In the genomic region with DNA sequence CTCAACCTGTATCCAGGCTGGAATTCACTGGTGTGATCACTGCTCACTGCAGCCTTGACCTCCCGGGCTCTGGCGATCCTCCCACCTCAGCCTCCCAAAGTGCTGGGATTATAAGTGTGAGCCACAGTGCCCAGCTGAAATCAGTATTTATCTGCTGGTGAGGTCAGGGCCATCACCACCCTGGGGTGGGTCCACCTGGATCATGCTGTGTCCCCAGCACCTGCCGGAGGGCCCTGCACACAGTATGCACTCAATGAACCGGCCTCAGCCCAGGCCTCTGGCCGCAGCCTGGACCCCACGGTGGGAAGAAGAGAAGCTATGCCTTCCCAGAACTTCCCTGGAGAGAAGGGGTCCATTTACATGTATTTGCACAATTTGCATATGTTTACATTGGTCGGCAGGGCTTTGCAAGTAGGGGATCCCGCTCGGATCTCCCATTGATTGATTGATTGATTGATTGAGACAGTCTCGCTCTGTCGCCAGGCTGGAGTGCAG, we compare ENCODE assay signal across 3 cellular contexts.
TF ChIP-seq lines count a peak whose summit lies in the region.

No MANE protein-coding gene starts in this region.

TF ChIP-seq in GM23338, 12 proteins besides CTCF, POLR2A, EP300 and RAD21:
- no peak for TF ChIP-seq NANOG (IDR thresholded peaks at IDR 0.05; ENCODE audit: borderline replicate concordance)
- TF ChIP-seq, protein P1, sequence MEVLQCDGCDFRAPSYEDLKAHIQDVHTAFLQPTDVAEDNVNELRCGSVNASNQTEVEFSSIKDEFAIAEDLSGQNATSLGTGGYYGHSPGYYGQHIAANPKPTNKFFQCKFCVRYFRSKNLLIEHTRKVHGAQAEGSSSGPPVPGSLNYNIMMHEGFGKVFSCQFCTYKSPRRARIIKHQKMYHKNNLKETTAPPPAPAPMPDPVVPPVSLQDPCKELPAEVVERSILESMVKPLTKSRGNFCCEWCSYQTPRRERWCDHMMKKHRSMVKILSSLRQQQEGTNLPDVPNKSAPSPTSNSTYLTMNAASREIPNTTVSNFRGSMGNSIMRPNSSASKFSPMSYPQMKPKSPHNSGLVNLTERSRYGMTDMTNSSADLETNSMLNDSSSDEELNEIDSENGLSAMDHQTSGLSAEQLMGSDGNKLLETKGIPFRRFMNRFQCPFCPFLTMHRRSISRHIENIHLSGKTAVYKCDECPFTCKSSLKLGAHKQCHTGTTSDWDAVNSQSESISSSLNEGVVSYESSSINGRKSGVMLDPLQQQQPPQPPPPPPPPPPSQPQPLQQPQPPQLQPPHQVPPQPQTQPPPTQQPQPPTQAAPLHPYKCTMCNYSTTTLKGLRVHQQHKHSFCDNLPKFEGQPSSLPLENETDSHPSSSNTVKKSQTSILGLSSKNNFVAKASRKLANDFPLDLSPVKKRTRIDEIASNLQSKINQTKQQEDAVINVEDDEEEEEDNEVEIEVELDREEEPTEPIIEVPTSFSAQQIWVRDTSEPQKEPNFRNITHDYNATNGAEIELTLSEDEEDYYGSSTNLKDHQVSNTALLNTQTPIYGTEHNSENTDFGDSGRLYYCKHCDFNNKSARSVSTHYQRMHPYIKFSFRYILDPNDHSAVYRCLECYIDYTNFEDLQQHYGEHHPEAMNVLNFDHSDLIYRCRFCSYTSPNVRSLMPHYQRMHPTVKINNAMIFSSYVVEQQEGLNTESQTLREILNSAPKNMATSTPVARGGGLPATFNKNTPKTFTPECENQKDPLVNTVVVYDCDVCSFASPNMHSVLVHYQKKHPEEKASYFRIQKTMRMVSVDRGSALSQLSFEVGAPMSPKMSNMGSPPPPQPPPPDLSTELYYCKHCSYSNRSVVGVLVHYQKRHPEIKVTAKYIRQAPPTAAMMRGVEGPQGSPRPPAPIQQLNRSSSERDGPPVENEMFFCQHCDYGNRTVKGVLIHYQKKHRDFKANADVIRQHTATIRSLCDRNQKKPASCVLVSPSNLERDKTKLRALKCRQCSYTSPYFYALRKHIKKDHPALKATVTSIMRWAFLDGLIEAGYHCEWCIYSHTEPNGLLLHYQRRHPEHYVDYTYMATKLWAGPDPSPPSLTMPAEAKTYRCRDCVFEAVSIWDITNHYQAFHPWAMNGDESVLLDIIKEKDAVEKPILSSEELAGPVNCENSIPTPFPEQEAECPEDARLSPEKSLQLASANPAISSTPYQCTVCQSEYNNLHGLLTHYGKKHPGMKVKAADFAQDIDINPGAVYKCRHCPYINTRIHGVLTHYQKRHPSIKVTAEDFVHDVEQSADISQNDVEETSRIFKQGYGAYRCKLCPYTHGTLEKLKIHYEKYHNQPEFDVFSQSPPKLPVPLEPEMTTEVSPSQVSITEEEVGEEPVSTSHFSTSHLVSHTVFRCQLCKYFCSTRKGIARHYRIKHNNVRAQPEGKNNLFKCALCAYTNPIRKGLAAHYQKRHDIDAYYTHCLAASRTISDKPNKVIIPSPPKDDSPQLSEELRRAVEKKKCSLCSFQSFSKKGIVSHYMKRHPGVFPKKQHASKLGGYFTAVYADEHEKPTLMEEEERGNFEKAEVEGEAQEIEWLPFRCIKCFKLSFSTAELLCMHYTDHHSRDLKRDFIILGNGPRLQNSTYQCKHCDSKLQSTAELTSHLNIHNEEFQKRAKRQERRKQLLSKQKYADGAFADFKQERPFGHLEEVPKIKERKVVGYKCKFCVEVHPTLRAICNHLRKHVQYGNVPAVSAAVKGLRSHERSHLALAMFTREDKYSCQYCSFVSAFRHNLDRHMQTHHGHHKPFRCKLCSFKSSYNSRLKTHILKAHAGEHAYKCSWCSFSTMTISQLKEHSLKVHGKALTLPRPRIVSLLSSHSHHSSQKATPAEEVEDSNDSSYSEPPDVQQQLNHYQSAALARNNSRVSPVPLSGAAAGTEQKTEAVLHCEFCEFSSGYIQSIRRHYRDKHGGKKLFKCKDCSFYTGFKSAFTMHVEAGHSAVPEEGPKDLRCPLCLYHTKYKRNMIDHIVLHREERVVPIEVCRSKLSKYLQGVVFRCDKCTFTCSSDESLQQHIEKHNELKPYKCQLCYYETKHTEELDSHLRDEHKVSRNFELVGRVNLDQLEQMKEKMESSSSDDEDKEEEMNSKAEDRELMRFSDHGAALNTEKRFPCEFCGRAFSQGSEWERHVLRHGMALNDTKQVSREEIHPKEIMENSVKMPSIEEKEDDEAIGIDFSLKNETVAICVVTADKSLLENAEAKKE (CRISPR knock-in tag; IDR thresholded peaks at IDR 0.05): 0 out of 2 replicates have a peak, but pooled peaks have one; percentile 16

TF ChIP-seq in HEK293, 187 proteins besides CTCF, POLR2A, EP300 and RAD21:
- TF ChIP-seq, protein P2, sequence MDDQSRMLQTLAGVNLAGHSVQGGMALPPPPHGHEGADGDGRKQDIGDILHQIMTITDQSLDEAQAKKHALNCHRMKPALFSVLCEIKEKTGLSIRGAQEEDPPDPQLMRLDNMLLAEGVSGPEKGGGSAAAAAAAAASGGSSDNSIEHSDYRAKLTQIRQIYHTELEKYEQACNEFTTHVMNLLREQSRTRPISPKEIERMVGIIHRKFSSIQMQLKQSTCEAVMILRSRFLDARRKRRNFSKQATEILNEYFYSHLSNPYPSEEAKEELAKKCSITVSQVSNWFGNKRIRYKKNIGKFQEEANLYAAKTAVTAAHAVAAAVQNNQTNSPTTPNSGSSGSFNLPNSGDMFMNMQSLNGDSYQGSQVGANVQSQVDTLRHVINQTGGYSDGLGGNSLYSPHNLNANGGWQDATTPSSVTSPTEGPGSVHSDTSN (CRISPR knock-in tag; IDR thresholded peaks at IDR 0.05): no peak
- TF ChIP-seq GLIS1 (tag by site-specific recombination; IDR thresholded peaks at IDR 0.05): peak; percentile 55

TF ChIP-seq in H1, 55 proteins besides CTCF, POLR2A, EP300 and RAD21:
- TF ChIP-seq RBBP5 (IDR thresholded peaks at IDR 0.05; ENCODE audit: borderline replicate concordance, low read depth, low read length) (no peak), CTBP2 (IDR thresholded peaks at IDR 0.05; ENCODE audit: borderline replicate concordance, insufficient read depth, insufficient read length, low read length) (peak; percentile 49), PHF8 (conservative IDR thresholded peaks at IDR 0.05; ENCODE audit: low read depth, low read length) (no peak), POU5F1 (IDR thresholded peaks at IDR 0.05; ENCODE audit: low read depth, low read length) (0 out of 2 replicates have a peak, but pooled peaks have one; percentile 35), HDAC2 (IDR thresholded peaks at IDR 0.05; ENCODE audit: borderline replicate concordance in 1 of 2, low read depth in 2 of 2, low read length in 2 of 2) (0 out of 4 replicates have a peak, but pooled peaks have one; percentile 17 to 72), KDM1A (IDR thresholded peaks at IDR 0.05; ENCODE audit: borderline replicate concordance, low read length) (peak; percentile 94; the same call in 1 of the 2 replicates)
